In the genomic region with DNA sequence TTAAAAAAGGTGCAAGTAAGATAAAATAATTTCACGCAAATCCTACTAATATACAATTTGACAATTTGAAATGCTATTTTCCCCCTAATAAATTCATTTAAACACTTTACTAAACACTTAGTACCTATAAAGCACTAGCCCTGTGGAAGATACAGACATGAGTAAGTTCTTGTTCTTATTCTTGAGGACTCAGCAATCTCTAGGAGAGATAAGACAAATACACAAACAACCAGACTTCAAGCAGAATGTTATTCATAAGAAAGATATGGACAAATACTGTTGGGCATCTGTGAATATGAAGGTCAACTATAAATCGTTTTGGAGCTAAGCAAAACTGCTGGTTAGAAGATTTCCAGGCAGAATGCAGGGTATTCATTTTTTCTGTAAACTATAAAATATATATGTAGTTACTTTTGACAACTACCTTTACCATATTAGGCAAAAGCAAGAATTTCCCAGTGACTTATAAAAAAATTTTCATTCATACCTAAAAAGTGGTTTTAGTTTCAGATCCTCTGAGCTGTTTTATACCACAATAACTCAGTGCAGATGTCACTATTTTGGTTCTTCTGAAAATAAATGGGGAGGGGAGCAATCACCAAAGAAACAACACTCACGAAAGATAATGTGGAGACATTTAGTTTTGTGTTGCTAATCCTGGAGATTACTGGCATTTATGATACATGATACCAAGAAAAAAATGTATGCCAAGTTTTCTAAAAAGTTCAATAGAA, we compare ENCODE assay signal across 11 cellular contexts. TPM values are rescaled to one million over a fixed set of nuclear protein-coding genes. Genes with fewer than 3 reads are reported as not detected.
DNase-seq lines count a peak whose midpoint lies in the region; ATAC-seq and TF ChIP-seq lines count a peak whose summit lies in the region.
"Had no signal": no experiment of that assay in that cellular context is flagged by ENCODE, and none has a peak within 500 bp of the region (broad histone marks: within the 10 kb centered on the region; RNA-seq: fewer than 3 reads in every experiment).

No MANE protein-coding gene starts in this region.

- ATAC-seq in HG02885 (IDR thresholded peaks at IDR 0.05; ENCODE audit: poor library complexity, unreplicated experiment): peak; percentile 46

- H4K20me1 ChIP-seq in DOHH2 (ENCODE audit: control insufficient read depth, insufficient read depth, low read depth, low read length): no peaks in the 10 kb centered on the region
- 0 out of 2 replicates have a peak, but pooled peaks cover 8% of the 10 kb centered on the region for H4K20me1 ChIP-seq in SU-DHL-6 (ENCODE audit: low read depth, low read length)

- H3K27ac Mint-ChIP-seq in CD8-positive, alpha-beta memory T cell: no peak overlapping the region
- H3K27ac Mint-ChIP-seq: nephron had no signal

- H3K36me3 ChIP-seq in DOHH2 (ENCODE audit: control insufficient read depth, low read length) (no peaks in the 10 kb centered on the region; the same call in 1 of the 2 replicates), SU-DHL-6 (ENCODE audit: low read length) (no peaks in the 10 kb centered on the region)
- no peaks in the 10 kb centered on the region for H3K36me3 ChIP-seq in CD8-positive, alpha-beta memory T cell (ENCODE audit: insufficient read depth, low read length)

- H3K4me2 ChIP-seq in DOHH2 (ENCODE audit: low read length): peak overlapping the region; percentile 19
- peak overlapping the region; percentile 21 for H3K4me2 ChIP-seq in SU-DHL-6 (ENCODE audit: low read depth, low read length, poor library complexity, severe bottlenecking)

- H3K9me3 Mint-ChIP-seq in CD8-positive, alpha-beta memory T cell: no peaks in the 10 kb centered on the region
- H3K9me3 Mint-ChIP-seq: nephron had no signal

- CTCF ChIA-PET in CD8-positive, alpha-beta memory T cell (lab: Charles Lee): no interaction called here

- peaks cover 0 to 6% (median 6%) of the 10 kb centered on the region in 3 donors for H3K36me3 Mint-ChIP-seq in CD8-positive, alpha-beta memory T cell

- POLR2A ChIA-PET in CD8-positive, alpha-beta memory T cell (lab: Charles Lee): no interaction called here

- TF ChIP-seq CTCF in DOHH2 (IDR thresholded peaks at IDR 0.05; ENCODE audit: low read depth, low read length, poor library complexity, severe bottlenecking): no peak
- TF ChIP-seq CTCF in SU-DHL-6 (IDR thresholded peaks at IDR 0.05; ENCODE audit: insufficient read depth, low read length, poor library complexity, severe bottlenecking): no peak

- H3K4me1 ChIP-seq in DOHH2 (ENCODE audit: control insufficient read depth, low read length): peaks cover 35% of the 10 kb centered on the region
- H3K4me1 ChIP-seq in CD8-positive, alpha-beta memory T cell (ENCODE audit: insufficient read depth, low read length): peaks cover 8% of the 10 kb centered on the region

- H3K9ac ChIP-seq in SU-DHL-6 (ENCODE audit: low read length): no peak overlapping the region

- H3K4me3 ChIP-seq in DOHH2 (ENCODE audit: low read length) (0 out of 2 replicates have a peak overlapping the region, but pooled peaks have one; percentile 9), SU-DHL-6 (ENCODE audit: insufficient read depth, low read length, poor library complexity, severe bottlenecking) (no peak overlapping the region)
- H3K4me3 ChIP-seq in CD8-positive, alpha-beta memory T cell (ENCODE audit: low read length): no peak overlapping the region
- H3K4me3 ChIP-seq: dorsolateral prefrontal cortex had no signal

- H3K27ac ChIP-seq in DOHH2 (ENCODE audit: low read depth, low read length): no peak overlapping the region
- H3K27ac ChIP-seq in SU-DHL-6 (ENCODE audit: low read depth, low read length): no peak overlapping the region
- H3K27ac ChIP-seq in CD8-positive, alpha-beta memory T cell (ENCODE audit: low read depth, low read length): no peak overlapping the region
- H3K27ac ChIP-seq: dorsolateral prefrontal cortex had no signal

- H3F3A ChIP-seq in DOHH2 (ENCODE audit: control insufficient read depth, insufficient read depth) (no peaks in the 10 kb centered on the region), SU-DHL-6 (ENCODE audit: insufficient read depth) (no peaks in the 10 kb centered on the region)

- DNase-seq in GM19238 (ENCODE audit: insufficient read length, low spot score): peak; percentile 13
- DNase-seq in stimulated activated naive CD4-positive, alpha-beta T cell treated with Interleukin-2 at 50 U/mL for 16 hours (lab: John Stamatoyannopoulos, UW): no peak
- DNase-seq in stimulated activated naive CD4-positive, alpha-beta T cell (lab: John Stamatoyannopoulos, UW): no peak
- no peak for DNase-seq in HuH-7.5 (ENCODE audit: low spot score)
- DNase-seq in CD8-positive, alpha-beta memory T cell: no peak
- DNase-seq: dorsolateral prefrontal cortex, NCI-H510A treated with DMSO at 0.1 percent for 48 hours had no signal

- H3K27me3 Mint-ChIP-seq in CD8-positive, alpha-beta memory T cell: no peaks in the 10 kb centered on the region

- H3K4me1 Mint-ChIP-seq in CD8-positive, alpha-beta memory T cell: peaks cover 47 to 74% (median 73%) of the 10 kb centered on the region in 3 donors

- no peak overlapping the region for H2AFZ ChIP-seq in SU-DHL-6 (ENCODE audit: low read depth, low read length, severe bottlenecking)

- H3K79me2 ChIP-seq in DOHH2 (ENCODE audit: control insufficient read depth, low read length) (peaks cover 52% of the 10 kb centered on the region), SU-DHL-6 (ENCODE audit: insufficient read depth, low read length) (peaks cover 11% of the 10 kb centered on the region; the same call in 1 of the 2 replicates)

- peak overlapping the region in 1 of 7 donors; percentile 63 for H3K4me3 Mint-ChIP-seq in CD8-positive, alpha-beta memory T cell

- H3K9me3 ChIP-seq in DOHH2 (ENCODE audit: control insufficient read depth, insufficient read depth, low read length) (no peaks in the 10 kb centered on the region), SU-DHL-6 (ENCODE audit: insufficient read depth, low read length) (no peaks in the 10 kb centered on the region)
- H3K9me3 ChIP-seq in CD8-positive, alpha-beta memory T cell (ENCODE audit: low read length): no peaks in the 10 kb centered on the region

- H3K27me3 ChIP-seq in DOHH2 (ENCODE audit: control insufficient read depth, low read length) (no peaks in the 10 kb centered on the region), SU-DHL-6 (ENCODE audit: low read length) (no peaks in the 10 kb centered on the region)
- H3K27me3 ChIP-seq in CD8-positive, alpha-beta memory T cell (ENCODE audit: insufficient read depth, low read length, poor library complexity, severe bottlenecking): no peaks in the 10 kb centered on the region
- H3K27me3 ChIP-seq: dorsolateral prefrontal cortex had no signal

- no peaks in the 10 kb centered on the region for H3K9me2 ChIP-seq in DOHH2 (replicated peaks; ENCODE audit: control insufficient read depth, low read length)
- H3K9me2 ChIP-seq in SU-DHL-6 (replicated peaks; ENCODE audit: insufficient read depth, low read length): no peaks in the 10 kb centered on the region

RNA-seq across cellular contexts. Expression of a gene that starts 3.8 kb away (rescaled TPM):
- total RNA-seq in CD8-positive, alpha-beta memory T cell: 10 to 100 TPM; 66.0 to 66.9 TPM
- 46.7 TPM for polyA plus RNA-seq in CD8-positive, alpha-beta memory T cell
